Comparison of ENCODE assay signal across 9 cellular contexts in genomic region chrX:108699368-108699767, GRCh38. TPM values are rescaled to one million over a fixed set of nuclear protein-coding genes. Genes with fewer than 3 reads are reported as not detected.
A peak's percentile ranks its signal among the peaks of the same experiment; 100 is the strongest.
DNase-seq lines count a peak whose midpoint lies in the region; ATAC-seq and TF ChIP-seq lines count a peak whose summit lies in the region.
"Had no signal": no experiment of that assay in that cellular context is flagged by ENCODE, and none has a peak within 500 bp of the region (broad histone marks: within the 10 kb centered on the region; RNA-seq: fewer than 3 reads in every experiment).

No MANE protein-coding gene starts in this region.

- H3K4me1 ChIP-seq in liver (ENCODE audit: control insufficient read depth in 4 of 4, insufficient read depth in 4 of 4, low read length in 3 of 4) (no peaks in the 10 kb centered on the region), gastrocnemius medialis (no peaks in the 10 kb centered on the region), suprapubic skin (no peaks in the 10 kb centered on the region)

- H3K9me3 ChIP-seq in liver (ENCODE audit: control insufficient read depth in 4 of 4, low read length in 3 of 4) (no peaks in the 10 kb centered on the region), gastrocnemius medialis (no peaks in the 10 kb centered on the region), suprapubic skin (no peaks in the 10 kb centered on the region)

- peak; percentile 58 to 78 for TF ChIP-seq RAD21 in liver (IDR thresholded peaks at IDR 0.05)

- no peak overlapping the region for H3K9ac ChIP-seq in liver (ENCODE audit: low read depth in 1 of 2, low read length in 2 of 2)

- H3K4me3 ChIP-seq in liver (ENCODE audit: low read depth in 1 of 3, low read length in 3 of 3) (no peak overlapping the region), gastrocnemius medialis (no peak overlapping the region), suprapubic skin (no peak overlapping the region)

- intact Hi-C loops in gastrocnemius medialis (cut with DNase I; ENCODE audit: low total_unique reads) = loop anchor here (5.0 kb wide), 1 partner anchor 768 kb away; no protein-coding TSS in a partner anchor

- TF ChIP-seq POLR2A in gastrocnemius medialis (IDR thresholded peaks at IDR 0.05) (no peak), suprapubic skin (IDR thresholded peaks at IDR 0.05) (no peak)

- DNase-seq in NCI-H82 (lab: John Stamatoyannopoulos, UW) (peak; percentile 48), NCI-H82 treated with DMSO at 0.1 percent for 48 hours (lab: John Stamatoyannopoulos, UW; ENCODE audit: unreplicated experiment) (no peak), gastrocnemius medialis (no peak), suprapubic skin (ENCODE audit: low spot score in 2 of 2) (no peak)
- DNase-seq in activated effector memory CD4-positive, alpha-beta T cell treated with Interleukin-2 at 50 U/mL for 16 hours = no peak
- DNase-seq: activated naive CD8-positive, alpha-beta T cell treated with anti-CD3 and anti-CD28 coated beads, Interleukin-2, amount 10 ng/mL, durations not matched to agents 7 days and 5 days had no signal

- H3K27ac ChIP-seq in VCaP = no peak overlapping the region
- no peak overlapping the region for H3K27ac ChIP-seq in liver (ENCODE audit: low read depth in 1 of 2, low read length in 2 of 2)
- H3K27ac ChIP-seq in gastrocnemius medialis = no peak overlapping the region
- no peak overlapping the region for H3K27ac ChIP-seq in suprapubic skin

- TF ChIP-seq CTCF in VCaP (conservative IDR thresholded peaks at IDR 0.05) = peak; percentile 42
- TF ChIP-seq CTCF in liver (IDR thresholded peaks at IDR 0.05; ENCODE audit: low read depth, low read length, missing input control) = peak; percentile 39
- no peak for TF ChIP-seq CTCF in gastrocnemius medialis (IDR thresholded peaks at IDR 0.05 in 4 of 5, conservative IDR thresholded peaks at IDR 0.05 in 1 of 5)
- peak in 1 of 2 donors; percentile 3 for TF ChIP-seq CTCF in suprapubic skin (IDR thresholded peaks at IDR 0.05)

- no peak for TF ChIP-seq EP300 in suprapubic skin (IDR thresholded peaks at IDR 0.05)

- 32% methylated on average over 1 of the region's 1 CpG for WGBS in liver
- 29% methylated on average over 1 of the region's 1 CpG for WGBS in suprapubic skin

- no peaks in the 10 kb centered on the region for H3K36me3 ChIP-seq in liver (ENCODE audit: control insufficient read depth in 4 of 4, insufficient read depth in 3 of 4, low read depth in 1 of 4, low read length in 3 of 4)
- H3K36me3 ChIP-seq in gastrocnemius medialis = no peaks in the 10 kb centered on the region
- H3K36me3 ChIP-seq in suprapubic skin = no peaks in the 10 kb centered on the region

- H3K27me3 ChIP-seq in liver (ENCODE audit: control insufficient read depth in 4 of 4, insufficient read depth in 4 of 4, low read length in 3 of 4) (no peaks in the 10 kb centered on the region), gastrocnemius medialis (no peaks in the 10 kb centered on the region), suprapubic skin (no peaks in the 10 kb centered on the region)

- in situ Hi-C loops in gastrocnemius medialis (cut with MboI; ENCODE audit: low sequenced_read_pairs in 4 of 4) = no loop called here

- peak; percentile 70 for ATAC-seq in HG03520 (IDR thresholded peaks at IDR 0.05; ENCODE audit: unreplicated experiment)
- ATAC-seq in gastrocnemius medialis = no peak

TF ChIP-seq in liver, 16 proteins besides CTCF, POLR2A, EP300 and RAD21:
- TF ChIP-seq, protein P1, sequence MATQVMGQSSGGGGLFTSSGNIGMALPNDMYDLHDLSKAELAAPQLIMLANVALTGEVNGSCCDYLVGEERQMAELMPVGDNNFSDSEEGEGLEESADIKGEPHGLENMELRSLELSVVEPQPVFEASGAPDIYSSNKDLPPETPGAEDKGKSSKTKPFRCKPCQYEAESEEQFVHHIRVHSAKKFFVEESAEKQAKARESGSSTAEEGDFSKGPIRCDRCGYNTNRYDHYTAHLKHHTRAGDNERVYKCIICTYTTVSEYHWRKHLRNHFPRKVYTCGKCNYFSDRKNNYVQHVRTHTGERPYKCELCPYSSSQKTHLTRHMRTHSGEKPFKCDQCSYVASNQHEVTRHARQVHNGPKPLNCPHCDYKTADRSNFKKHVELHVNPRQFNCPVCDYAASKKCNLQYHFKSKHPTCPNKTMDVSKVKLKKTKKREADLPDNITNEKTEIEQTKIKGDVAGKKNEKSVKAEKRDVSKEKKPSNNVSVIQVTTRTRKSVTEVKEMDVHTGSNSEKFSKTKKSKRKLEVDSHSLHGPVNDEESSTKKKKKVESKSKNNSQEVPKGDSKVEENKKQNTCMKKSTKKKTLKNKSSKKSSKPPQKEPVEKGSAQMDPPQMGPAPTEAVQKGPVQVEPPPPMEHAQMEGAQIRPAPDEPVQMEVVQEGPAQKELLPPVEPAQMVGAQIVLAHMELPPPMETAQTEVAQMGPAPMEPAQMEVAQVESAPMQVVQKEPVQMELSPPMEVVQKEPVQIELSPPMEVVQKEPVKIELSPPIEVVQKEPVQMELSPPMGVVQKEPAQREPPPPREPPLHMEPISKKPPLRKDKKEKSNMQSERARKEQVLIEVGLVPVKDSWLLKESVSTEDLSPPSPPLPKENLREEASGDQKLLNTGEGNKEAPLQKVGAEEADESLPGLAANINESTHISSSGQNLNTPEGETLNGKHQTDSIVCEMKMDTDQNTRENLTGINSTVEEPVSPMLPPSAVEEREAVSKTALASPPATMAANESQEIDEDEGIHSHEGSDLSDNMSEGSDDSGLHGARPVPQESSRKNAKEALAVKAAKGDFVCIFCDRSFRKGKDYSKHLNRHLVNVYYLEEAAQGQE (IDR thresholded peaks at IDR 0.05) = no peak
- TF ChIP-seq TAF1 (conservative IDR thresholded peaks at IDR 0.05) (no peak), FOXA2 (IDR thresholded peaks at IDR 0.05) (no peak), JUND (IDR thresholded peaks at IDR 0.05) (no peak), HNF4G (IDR thresholded peaks at IDR 0.05) (no peak), YY1 (IDR thresholded peaks at IDR 0.05) (no peak), FOXA1 (IDR thresholded peaks at IDR 0.05) (no peak), NR2F2 (IDR thresholded peaks at IDR 0.05) (no peak), EGR1 (IDR thresholded peaks at IDR 0.05; ENCODE audit: low read depth in 2 of 2) (no peak), GABPA (IDR thresholded peaks at IDR 0.05 in 1 of 2, conservative IDR thresholded peaks at IDR 0.05 in 1 of 2) (no peak), SP1 (IDR thresholded peaks at IDR 0.05) (no peak), RXRA (IDR thresholded peaks at IDR 0.05) (no peak)
- TF ChIP-seq, protein P2, sequence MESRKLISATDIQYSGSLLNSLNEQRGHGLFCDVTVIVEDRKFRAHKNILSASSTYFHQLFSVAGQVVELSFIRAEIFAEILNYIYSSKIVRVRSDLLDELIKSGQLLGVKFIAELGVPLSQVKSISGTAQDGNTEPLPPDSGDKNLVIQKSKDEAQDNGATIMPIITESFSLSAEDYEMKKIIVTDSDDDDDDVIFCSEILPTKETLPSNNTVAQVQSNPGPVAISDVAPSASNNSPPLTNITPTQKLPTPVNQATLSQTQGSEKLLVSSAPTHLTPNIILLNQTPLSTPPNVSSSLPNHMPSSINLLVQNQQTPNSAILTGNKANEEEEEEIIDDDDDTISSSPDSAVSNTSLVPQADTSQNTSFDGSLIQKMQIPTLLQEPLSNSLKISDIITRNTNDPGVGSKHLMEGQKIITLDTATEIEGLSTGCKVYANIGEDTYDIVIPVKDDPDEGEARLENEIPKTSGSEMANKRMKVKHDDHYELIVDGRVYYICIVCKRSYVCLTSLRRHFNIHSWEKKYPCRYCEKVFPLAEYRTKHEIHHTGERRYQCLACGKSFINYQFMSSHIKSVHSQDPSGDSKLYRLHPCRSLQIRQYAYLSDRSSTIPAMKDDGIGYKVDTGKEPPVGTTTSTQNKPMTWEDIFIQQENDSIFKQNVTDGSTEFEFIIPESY (IDR thresholded peaks at IDR 0.05) = no peak
TF ChIP-seq in liver: peak in this region for 0.

RNA-seq across cellular contexts. Expression of gene IRS4, which starts 37.0 kb away (rescaled TPM):
- total RNA-seq in liver (not detected), gastrocnemius medialis (not detected), suprapubic skin (1 to 10 TPM in 2 of 4 donors, under 1 TPM in 2; 0.23 to 2.0 (median 1.3) TPM)
- polyA plus RNA-seq in liver = not detected
- total RNA-seq: activated naive CD8-positive, alpha-beta T cell treated with anti-CD3 and anti-CD28 coated beads, Interleukin-2, amount 10 ng/mL, durations not matched to agents 7 days and 5 days had no signal

Comparison
In these comparisons a context has a peak if more than half of its experiments do, and no peak if none do; other contexts are left out.
1. CTCF ChIP-seq: peak in VCaP (single experiment) and liver (single experiment); none in gastrocnemius medialis (0 of 5).